29 cellular contexts compared by ENCODE assay signal in the genomic region with DNA sequence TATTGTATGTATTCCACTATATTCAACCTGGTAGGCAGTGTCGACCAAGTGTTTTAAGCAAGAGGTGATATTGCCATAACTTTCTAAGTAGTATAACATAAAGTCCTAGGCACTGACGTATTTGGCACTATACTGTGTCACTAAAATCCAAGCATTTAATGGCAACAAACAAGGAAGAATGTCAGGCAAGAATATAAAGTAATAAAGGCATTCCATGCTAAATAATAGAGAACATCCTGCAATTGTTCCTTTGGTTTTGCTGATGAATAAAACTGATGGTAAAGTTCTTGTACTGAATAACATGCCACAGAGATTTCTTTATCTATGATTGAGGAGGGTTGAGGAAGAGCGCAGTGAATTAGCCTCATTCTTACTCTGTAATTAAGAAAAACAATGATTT.
"Had no signal": no experiment of that assay in that cellular context is flagged by ENCODE, and none has a peak within 500 bp of the region (broad histone marks: within the 10 kb centered on the region; RNA-seq: fewer than 3 reads in every experiment).

No MANE protein-coding gene starts in this region.

- H3K4me3 ChIP-seq: neural progenitor cell, ovary, psoas muscle, right lobe of liver, sigmoid colon, stomach, thoracic aorta, thyroid gland, tibial nerve, upper lobe of left lung, vagina had no signal

- DNase-seq: natural killer cell; occipital lobe; ovary; posterior cingulate gyrus; psoas muscle; right cardiac atrium; right lobe of liver; sigmoid colon; small intestine; stimulated activated CD4-positive, alpha-beta T cell treated with anti-CD3 and anti-CD28 coated beads, Interleukin-15, amount 100 ng/mL, for 24 hours; stimulated activated CD4-positive, alpha-beta T cell treated with anti-CD3 and anti-CD28 coated beads, Interleukin-2, amount 100 ng/mL, for 24 hours; stimulated activated CD4-positive, alpha-beta T cell treated with anti-CD3 and anti-CD28 coated beads, Interleukin-2, amount 100 ng/mL, for 48 hours; stimulated activated CD4-positive, alpha-beta T cell treated with anti-CD3 and anti-CD28 coated beads, Interleukin-4, amount 100 ng/mL, for 24 hours; stimulated activated naive B cell treated with anti-CD40 and anti-IgM and Interleukin-4, amounts not matched to agents 10 μg/mL and 1 μg/mL and 100 μg/mL, for 72 hours; stimulated activated naive CD4-positive, alpha-beta T cell treated with Interleukin-2 at 50 U/mL for 16 hours; stomach; thyroid gland; trophoblast cell; upper lobe of left lung had no signal

- FAIRE-seq: small intestine, urothelium cell line had no signal

- H3K4me3 Mint-ChIP-seq: natural killer cell; nephron; neural progenitor cell; stimulated activated effector memory CD8-positive, alpha-beta T cell treated with anti-CD3 and anti-CD28 coated beads, Interleukin-12 subunit alpha, Interleukin-12 subunit beta, amount 100 ng/mL, for 72 hours; stimulated activated naive B cell treated with anti-CD40 and anti-IgM and Interleukin-4, amounts not matched to agents 10 μg/mL and 1 μg/mL and 100 μg/mL, for 72 hours; stimulated activated naive CD8-positive, alpha-beta T cell treated with anti-CD3 and anti-CD28 coated beads, Interleukin-15, Interleukin-2, amounts not matched to agents 100 ng/mL and 50 ng/mL, for 24 hours had no signal

- H3K27ac ChIP-seq: neural progenitor cell, ovary, parathyroid adenoma, psoas muscle, right lobe of liver, sigmoid colon, stomach, thoracic aorta, thyroid gland, tibial nerve, upper lobe of left lung, vagina had no signal

- H3K27me3 Mint-ChIP-seq: progenitor cell of endocrine pancreas had no signal

- ATAC-seq: natural killer cell; psoas muscle; right cardiac atrium; right lobe of liver; stimulated activated effector memory CD8-positive, alpha-beta T cell treated with anti-CD3 and anti-CD28 coated beads, Interleukin-12 subunit alpha, Interleukin-12 subunit beta, amount 100 ng/mL, for 72 hours; stimulated activated naive B cell treated with anti-CD40 and anti-IgM and Interleukin-4, amounts not matched to agents 10 μg/mL and 1 μg/mL and 100 μg/mL, for 72 hours had no signal

- H3K4me2 ChIP-seq: neural progenitor cell had no signal

- H3K27me3 ChIP-seq: neural progenitor cell, ovary, right lobe of liver, sigmoid colon, stomach, thyroid gland, tibial nerve, upper lobe of left lung, vagina had no signal

- H3K4me1 ChIP-seq: parathyroid adenoma, psoas muscle, right lobe of liver, sigmoid colon, stomach, thyroid gland, tibial nerve, upper lobe of left lung, vagina had no signal

- H3K4me1 Mint-ChIP-seq: natural killer cell; nephron; stimulated activated effector memory CD8-positive, alpha-beta T cell treated with anti-CD3 and anti-CD28 coated beads, Interleukin-12 subunit alpha, Interleukin-12 subunit beta, amount 100 ng/mL, for 72 hours; stimulated activated naive B cell treated with anti-CD40 and anti-IgM and Interleukin-4, amounts not matched to agents 10 μg/mL and 1 μg/mL and 100 μg/mL, for 72 hours had no signal

- H3K9me3 ChIP-seq: ovary, right lobe of liver, thoracic aorta, thyroid gland, vagina had no signal

- H3K36me3 ChIP-seq: neural progenitor cell, ovary, right lobe of liver, sigmoid colon, stomach, thoracic aorta, thyroid gland, tibial nerve, upper lobe of left lung, vagina had no signal

- H3K9me3 Mint-ChIP-seq: natural killer cell; nephron; stimulated activated effector memory CD8-positive, alpha-beta T cell treated with anti-CD3 and anti-CD28 coated beads, Interleukin-12 subunit alpha, Interleukin-12 subunit beta, amount 100 ng/mL, for 72 hours; stimulated activated naive CD8-positive, alpha-beta T cell treated with anti-CD3 and anti-CD28 coated beads, Interleukin-15, Interleukin-2, amounts not matched to agents 100 ng/mL and 50 ng/mL, for 24 hours had no signal

- H2AFZ ChIP-seq: neural progenitor cell, parathyroid adenoma had no signal

- H3K79me2 ChIP-seq: parathyroid adenoma had no signal

- H3K9ac ChIP-seq: neural progenitor cell, parathyroid adenoma had no signal

- H3K36me3 Mint-ChIP-seq: natural killer cell; neural progenitor cell; stimulated activated effector memory CD8-positive, alpha-beta T cell treated with anti-CD3 and anti-CD28 coated beads, Interleukin-12 subunit alpha, Interleukin-12 subunit beta, amount 100 ng/mL, for 72 hours; stimulated activated naive B cell treated with anti-CD40 and anti-IgM and Interleukin-4, amounts not matched to agents 10 μg/mL and 1 μg/mL and 100 μg/mL, for 72 hours had no signal

- H3K27ac Mint-ChIP-seq: natural killer cell; nephron; neural progenitor cell; progenitor cell of endocrine pancreas; stimulated activated effector memory CD8-positive, alpha-beta T cell treated with anti-CD3 and anti-CD28 coated beads, Interleukin-12 subunit alpha, Interleukin-12 subunit beta, amount 100 ng/mL, for 72 hours; stimulated activated naive B cell treated with anti-CD40 and anti-IgM and Interleukin-4, amounts not matched to agents 10 μg/mL and 1 μg/mL and 100 μg/mL, for 72 hours; stimulated activated naive CD8-positive, alpha-beta T cell treated with anti-CD3 and anti-CD28 coated beads, Interleukin-15, Interleukin-2, amounts not matched to agents 100 ng/mL and 50 ng/mL, for 24 hours had no signal
